9 cellular contexts compared by ENCODE assay signal in the genomic region with DNA sequence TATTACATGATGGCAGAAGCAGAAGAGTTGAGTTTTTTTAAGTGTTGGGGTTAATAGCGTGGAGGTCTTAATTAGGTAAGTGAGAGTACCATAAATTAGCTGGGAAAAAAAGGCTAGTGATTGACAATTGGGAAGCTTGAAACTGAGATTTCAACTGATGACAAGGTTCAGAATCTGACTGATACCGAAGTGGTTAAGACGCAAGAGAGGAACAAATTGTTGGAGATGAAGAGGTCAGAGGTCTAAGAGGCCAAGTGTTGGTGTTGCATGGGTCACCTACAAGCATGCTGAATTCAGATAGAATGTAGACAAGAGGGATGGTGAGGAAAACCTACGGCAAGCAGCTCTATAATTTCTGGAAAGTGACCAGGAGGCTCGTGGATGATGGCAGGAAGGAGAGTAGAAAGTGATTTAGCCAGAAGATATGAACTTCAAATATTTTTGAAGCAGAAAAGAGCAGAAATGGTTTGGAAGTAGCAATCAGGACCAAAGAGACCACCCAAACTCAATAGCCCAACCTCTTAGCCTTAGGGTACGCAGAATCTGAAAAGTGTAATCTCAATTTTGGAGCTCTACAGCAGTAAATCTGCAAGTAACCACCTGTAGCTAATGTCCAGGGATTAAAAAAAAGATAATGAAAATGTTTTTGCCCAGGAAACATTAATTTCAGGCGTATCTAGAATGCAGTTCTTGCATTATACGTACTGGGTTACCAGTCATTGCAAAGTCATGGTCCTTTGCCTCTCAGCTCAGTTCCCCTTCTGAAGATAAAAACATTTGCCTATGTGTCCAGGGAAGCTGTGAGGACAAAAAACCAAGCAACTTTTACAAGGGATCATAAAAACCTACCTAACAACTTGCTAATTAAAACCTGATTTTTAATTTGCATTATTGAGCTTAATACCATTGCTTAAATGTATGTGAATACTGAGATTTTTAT. TPM values are rescaled to one million over a fixed set of nuclear protein-coding genes. Genes with fewer than 3 reads are reported as not detected.
DNase-seq lines count a peak whose midpoint lies in the region; ATAC-seq lines count a peak whose summit lies in the region.
"Had no signal": no experiment of that assay in that cellular context is flagged by ENCODE, and none has a peak within 500 bp of the region (broad histone marks: within the 10 kb centered on the region; RNA-seq: fewer than 3 reads in every experiment).

No MANE protein-coding gene starts in this region.

- DNase-seq in CD1c-positive myeloid dendritic cell (ENCODE audit: extremely low spot score) (peak; percentile 35), KBM-7 (peak; percentile 60), NCI-H1105 (lab: John Stamatoyannopoulos, UW) (no peak), NCI-H1092 treated with DMSO at 0.1 percent for 48 hours (lab: John Stamatoyannopoulos, UW) (no peak), amygdala (lab: John Stamatoyannopoulos, UW) (no peak)
- DNase-seq in activated T-helper 2 cell treated with anti-CD3 and anti-CD28 coated beads, Interferon-gamma antibody, Interleukin-2, Interleukin-4, amounts not matched to agents 10 μg/mL and 5 μg/mL and 100 μg/mL, durations not matched to agents 14 hours and 24 hours and 36 hours (ENCODE audit: low spot score), result no peak
- DNase-seq: foreskin melanocyte had no signal

- H3K27me3 Mint-ChIP-seq in activated T-helper 2 cell treated with anti-CD3 and anti-CD28 coated beads, Interferon-gamma antibody, Interleukin-2, Interleukin-4, amounts not matched to agents 10 μg/mL and 5 μg/mL and 100 μg/mL, durations not matched to agents 14 hours and 24 hours and 36 hours (ENCODE audit: low read depth), result no peaks in the 10 kb centered on the region

- H3K36me3 Mint-ChIP-seq in activated T-helper 2 cell treated with anti-CD3 and anti-CD28 coated beads, Interferon-gamma antibody, Interleukin-2, Interleukin-4, amounts not matched to agents 10 μg/mL and 5 μg/mL and 100 μg/mL, durations not matched to agents 14 hours and 24 hours and 36 hours (ENCODE audit: low read depth), result peaks cover 33% of the 10 kb centered on the region

- ATAC-seq in HG03460 (IDR thresholded peaks at IDR 0.05; ENCODE audit: unreplicated experiment), result no peak

- peak overlapping the region; percentile 98 for H3K27ac Mint-ChIP-seq in activated T-helper 2 cell treated with anti-CD3 and anti-CD28 coated beads, Interferon-gamma antibody, Interleukin-2, Interleukin-4, amounts not matched to agents 10 μg/mL and 5 μg/mL and 100 μg/mL, durations not matched to agents 14 hours and 24 hours and 36 hours

- H3K9me3 Mint-ChIP-seq in activated T-helper 2 cell treated with anti-CD3 and anti-CD28 coated beads, Interferon-gamma antibody, Interleukin-2, Interleukin-4, amounts not matched to agents 10 μg/mL and 5 μg/mL and 100 μg/mL, durations not matched to agents 14 hours and 24 hours and 36 hours, result no peaks in the 10 kb centered on the region

- H3K27ac ChIP-seq in muscle layer of duodenum (ENCODE audit: low read length), result peak overlapping the region; percentile 99

- no peaks in the 10 kb centered on the region for H3K9me3 ChIP-seq in muscle layer of duodenum (ENCODE audit: control insufficient read depth in 1 of 2, low read length in 2 of 2)

- in situ Hi-C loops in KBM-7 (cut with MboI; ENCODE audit: low pct_unique_long_range_greater_than_20kb, low sequenced_read_pairs), result no loop called here

- H3K4me1 ChIP-seq in muscle layer of duodenum (ENCODE audit: control insufficient read depth in 1 of 2, insufficient read depth in 2 of 2, low read length in 2 of 2), result peaks cover 0 to 17% of the 10 kb centered on the region in 2 donors

- no peaks in the 10 kb centered on the region for H3K27me3 ChIP-seq in muscle layer of duodenum (ENCODE audit: low read depth, low read length)

- intact Hi-C loops in activated T-helper 2 cell treated with anti-CD3 and anti-CD28 coated beads, Interferon-gamma antibody, Interleukin-2, Interleukin-4, amounts not matched to agents 10 μg/mL and 5 μg/mL and 100 μg/mL, durations not matched to agents 14 hours and 24 hours and 36 hours (cut with micrococcal nuclease), result loop anchor here (2.0 to 10.0 kb wide), 2 partner anchors 131 to 1609 kb away; a partner anchor contains a TSS

- H3K36me3 ChIP-seq in muscle layer of duodenum (ENCODE audit: control insufficient read depth in 1 of 2, insufficient read depth in 2 of 2, low read length in 2 of 2), result no peaks in the 10 kb centered on the region

- H3K4me3 ChIP-seq in muscle layer of duodenum (ENCODE audit: low read depth in 1 of 2, low read length in 2 of 2), result peak overlapping the region; percentile 95 to 100

- H3K4me1 Mint-ChIP-seq in activated T-helper 2 cell treated with anti-CD3 and anti-CD28 coated beads, Interferon-gamma antibody, Interleukin-2, Interleukin-4, amounts not matched to agents 10 μg/mL and 5 μg/mL and 100 μg/mL, durations not matched to agents 14 hours and 24 hours and 36 hours (ENCODE audit: low read depth), result peaks cover 14% of the 10 kb centered on the region

- peak overlapping the region; percentile 96 for H3K4me3 Mint-ChIP-seq in activated T-helper 2 cell treated with anti-CD3 and anti-CD28 coated beads, Interferon-gamma antibody, Interleukin-2, Interleukin-4, amounts not matched to agents 10 μg/mL and 5 μg/mL and 100 μg/mL, durations not matched to agents 14 hours and 24 hours and 36 hours (ENCODE audit: low read depth)

RNA-seq across cellular contexts. Expression of a gene that starts 1.7 kb away (rescaled TPM):
- 361 and 384 TPM in 2 replicates for total RNA-seq in activated T-helper 2 cell treated with anti-CD3 and anti-CD28 coated beads, Interferon-gamma antibody, Interleukin-2, Interleukin-4, amounts not matched to agents 10 μg/mL and 5 μg/mL and 100 μg/mL, durations not matched to agents 14 hours and 24 hours and 36 hours

Comparison
In these comparisons a context has a peak if more than half of its experiments do, and no peak if none do; other contexts are left out.
1. DNase-seq: peak in CD1c-positive myeloid dendritic cell (single experiment) and KBM-7 (single experiment); none in activated T-helper 2 cell treated with anti-CD3 and anti-CD28 coated beads, Interferon-gamma antibody, Interleukin-2, Interleukin-4, amounts not matched to agents 10 μg/mL and 5 μg/mL and 100 μg/mL, durations not matched to agents 14 hours and 24 hours and 36 hours (single experiment), NCI-H1105 (single experiment), NCI-H1092 treated with DMSO at 0.1 percent for 48 hours (single experiment) and amygdala (0 of 56).